8 cellular contexts compared by ENCODE assay signal in genomic region chr1:155206891-155207577, GRCh38. TPM values are rescaled to one million over a fixed set of nuclear protein-coding genes. Genes with fewer than 3 reads are reported as not detected.
DNase-seq lines count a peak whose midpoint lies in the region; ATAC-seq and TF ChIP-seq lines count a peak whose summit lies in the region.

No MANE protein-coding gene starts in this region.

- H3K27ac Mint-ChIP-seq in neural progenitor cell = peak overlapping the region; percentile 97

- H3K79me2 ChIP-seq in MM.1S (ENCODE audit: low read length) = peaks cover 9% of the 10 kb centered on the region; the same call in 1 of the 2 replicates
- H3K79me2 ChIP-seq in neural progenitor cell (ENCODE audit: low read depth) = peaks cover 8% of the 10 kb centered on the region

- H3K4me1 ChIP-seq in MM.1S (ENCODE audit: low read length) = peaks cover 13% of the 10 kb centered on the region
- H3K4me1 ChIP-seq in RWPE2 (ENCODE audit: insufficient read depth, poor library complexity, severe bottlenecking) = peaks cover 3% of the 10 kb centered on the region
- peaks cover 24% of the 10 kb centered on the region for H3K4me1 ChIP-seq in neural progenitor cell
- peaks cover 26 to 42% (median 36%) of the 10 kb centered on the region in 4 donors for H3K4me1 ChIP-seq in stomach

- H3F3A ChIP-seq in MM.1S (ENCODE audit: insufficient read depth, low read length) = peaks cover 10% of the 10 kb centered on the region
- H3F3A ChIP-seq in neural progenitor cell (ENCODE audit: low read depth) = peaks cover 78% of the 10 kb centered on the region

- H3K36me3 Mint-ChIP-seq in neural progenitor cell = peaks cover 11% of the 10 kb centered on the region

- no peak for TF ChIP-seq EP300 in stomach (IDR thresholded peaks at IDR 0.05)

- H3K4me3 Mint-ChIP-seq in neural progenitor cell = peak overlapping the region; percentile 88

- TF ChIP-seq CTCF in MM.1S (IDR thresholded peaks at IDR 0.05; ENCODE audit: low read length) = peak; percentile 98
- TF ChIP-seq CTCF in RWPE2 (IDR thresholded peaks at IDR 0.05; ENCODE audit: poor library complexity, severe bottlenecking) = peak; percentile 88
- TF ChIP-seq CTCF in fibroblast of villous mesenchyme (IDR thresholded peaks at IDR 0.05; ENCODE audit: insufficient read depth, low read depth, low read length) = peak; percentile 91
- peak; percentile 80 for TF ChIP-seq CTCF in neural progenitor cell (IDR thresholded peaks at IDR 0.05)
- TF ChIP-seq CTCF in stomach (IDR thresholded peaks at IDR 0.05) = peak in 5 of 7 experiments; percentile 76 to 95 (median 84)

- H3K9me2 ChIP-seq in MM.1S (replicated peaks; ENCODE audit: insufficient read depth, low read length) = no peaks in the 10 kb centered on the region

- H2AFZ ChIP-seq in MM.1S (ENCODE audit: low read length) (peak overlapping the region; percentile 72), neural progenitor cell (replicated peaks) (no peak overlapping the region)

- peak; percentile 83 for DNase-seq in EH (ENCODE audit: low read depth)
- DNase-seq in MM.1S = peak; percentile 91
- no peak for DNase-seq in RWPE2 (ENCODE audit: low spot score)
- DNase-seq in activated T-helper 9 cell treated with anti-CD3 and anti-CD28 coated beads, Interleukin-2, amount 50 U/mL, for 16 hours (ENCODE audit: low read depth) = peak; percentile 81
- DNase-seq in fibroblast of villous mesenchyme (ENCODE audit: low read depth) = peak; percentile 82
- DNase-seq in neural progenitor cell (ENCODE audit: low spot score) = peak; percentile 84
- peak; percentile 92 for DNase-seq in stomach

- no peak for TF ChIP-seq POLR2A in stomach (IDR thresholded peaks at IDR 0.05)

- peaks cover 47% of the 10 kb centered on the region for H3K4me1 Mint-ChIP-seq in neural progenitor cell

- H3K4me3 ChIP-seq in MM.1S (ENCODE audit: low read length) = no peak overlapping the region
- no peak overlapping the region for H3K4me3 ChIP-seq in RWPE2 (ENCODE audit: severe bottlenecking)
- H3K4me3 ChIP-seq in fibroblast of villous mesenchyme (ENCODE audit: low read depth, low read length) = peak overlapping the region; percentile 93
- peak overlapping the region; percentile 86 for H3K4me3 ChIP-seq in neural progenitor cell
- H3K4me3 ChIP-seq in stomach = peak overlapping the region; percentile 77 to 94 (median 86)

- no peaks in the 10 kb centered on the region for H3K9me3 Mint-ChIP-seq in neural progenitor cell

- intact Hi-C loops in stomach (cut with DNase I; ENCODE audit: low total_unique reads) = no loop called here

- no peak overlapping the region for H3K27ac ChIP-seq in MM.1S (ENCODE audit: low read length)
- H3K27ac ChIP-seq in RWPE2 (ENCODE audit: poor library complexity, severe bottlenecking) = peak overlapping the region; percentile 73
- peak overlapping the region; percentile 92 for H3K27ac ChIP-seq in neural progenitor cell
- H3K27ac ChIP-seq in stomach = peak overlapping the region; percentile 98 to 100 (median 99)

- H3K27me3 ChIP-seq in MM.1S (replicated peaks; ENCODE audit: insufficient read depth, low read length) (peaks cover 16% of the 10 kb centered on the region), RWPE2 (ENCODE audit: insufficient read depth, poor library complexity, severe bottlenecking) (no peaks in the 10 kb centered on the region), neural progenitor cell (no peaks in the 10 kb centered on the region), stomach (no peaks in the 10 kb centered on the region)

- peaks cover 39% of the 10 kb centered on the region for H3K27me3 Mint-ChIP-seq in neural progenitor cell (ENCODE audit: insufficient read depth, low read depth)

- H4K20me1 ChIP-seq in MM.1S (ENCODE audit: insufficient read depth, low read length) (no peaks in the 10 kb centered on the region), neural progenitor cell (ENCODE audit: low read depth) (peaks cover 24% of the 10 kb centered on the region)

- H3K9me3 ChIP-seq in MM.1S (replicated peaks; ENCODE audit: insufficient read depth, low read length) = no peaks in the 10 kb centered on the region
- H3K9me3 ChIP-seq in RWPE2 (ENCODE audit: severe bottlenecking) = no peaks in the 10 kb centered on the region
- H3K9me3 ChIP-seq in neural progenitor cell (ENCODE audit: low read depth) = no peaks in the 10 kb centered on the region
- no peaks in the 10 kb centered on the region for H3K9me3 ChIP-seq in stomach

- H3K36me3 ChIP-seq in MM.1S (replicated peaks; ENCODE audit: insufficient read depth, low read length) (no peaks in the 10 kb centered on the region), RWPE2 (ENCODE audit: low read depth) (peaks cover 8% of the 10 kb centered on the region; the same call in 1 of the 2 replicates), neural progenitor cell (no peaks in the 10 kb centered on the region), stomach (peaks cover 0 to 15% (median 11%) of the 10 kb centered on the region in 4 donors)

- peak overlapping the region; percentile 56; the same call in 1 of the 2 replicates for H3K4me2 ChIP-seq in MM.1S (ENCODE audit: low read depth, low read length)
- H3K4me2 ChIP-seq in neural progenitor cell = peak overlapping the region; percentile 96

- 15 to 23% (median 21%) methylated on average over 11 of the region's 11 CpGs for WGBS in stomach, 5 donors

- ATAC-seq in RWPE2 (ENCODE audit: low read depth) (peak; percentile 56), GM18502 (IDR thresholded peaks at IDR 0.05; ENCODE audit: poor library complexity, unreplicated experiment) (no peak)

- H3K9ac ChIP-seq in MM.1S (ENCODE audit: low read length) (peak overlapping the region; percentile 32; the same call in 1 of the 2 replicates), neural progenitor cell (peak overlapping the region; percentile 64)

RNA-seq across cellular contexts. Expression of gene THBS3, which starts 0.7 kb away (rescaled TPM):
- total RNA-seq in fibroblast of villous mesenchyme (32.8 and 35.8 TPM in 2 replicates), neural progenitor cell (ENCODE audit: low replicate concordance) (19.3 and 30.4 TPM in 2 replicates), stomach (10 to 100 TPM; 11.0 to 65.9 (median 25.4) TPM)
- 10 to 100 TPM; 11.0 to 27.9 (median 17.8) TPM for polyA plus RNA-seq in stomach

RNA-seq across cellular contexts. Expression of gene MTX1, which starts 1.5 kb away (rescaled TPM):
- total RNA-seq in fibroblast of villous mesenchyme = 38.0 and 45.1 TPM in 2 replicates
- 25.6 and 46.5 TPM in 2 replicates for total RNA-seq in neural progenitor cell (ENCODE audit: low replicate concordance)
- total RNA-seq in stomach = 10 to 100 TPM in 4 of 5 donors, 1 to 10 TPM in 1; 1.2 to 54.9 (median 25.2) TPM
- 10 to 100 TPM; 48.3 to 71.1 (median 58.2) TPM for polyA plus RNA-seq in stomach

RNA-seq across cellular contexts. Expression of gene TRIM46, which starts 33.4 kb away (rescaled TPM):
- total RNA-seq in fibroblast of villous mesenchyme (6.5 and 7.7 TPM in 2 replicates), neural progenitor cell (ENCODE audit: low replicate concordance) (3.9 and 10.2 TPM in 2 replicates), stomach (10 to 100 TPM in 1 of 5 donors, 1 to 10 TPM in 1, under 1 TPM in 1, not detected in 2; 0.73 to 16.9 (median 5.4) TPM)
- polyA plus RNA-seq in stomach = under 1 TPM; 0.58 to 0.68 (median 0.61) TPM

RNA-seq across cellular contexts. Expression of gene KRTCAP2, which starts 33.9 kb away (rescaled TPM):
- total RNA-seq in fibroblast of villous mesenchyme = 65.6 and 95.3 TPM in 2 replicates
- total RNA-seq in neural progenitor cell (ENCODE audit: low replicate concordance) = 37.8 and 100 TPM in 2 replicates
- total RNA-seq in stomach = 100 to 1,000 TPM in 3 of 5 donors, 10 to 100 TPM in 2; 60.8 to 238 (median 133) TPM
- 100 to 1,000 TPM; 183 to 399 (median 242) TPM for polyA plus RNA-seq in stomach

RNA-seq across cellular contexts. Expression of gene ENTREP3, which starts 48.2 kb away (rescaled TPM):
- total RNA-seq in fibroblast of villous mesenchyme = 7.7 and 7.8 TPM in 2 replicates
- 4.8 and 14.9 TPM in 2 replicates for total RNA-seq in neural progenitor cell (ENCODE audit: low replicate concordance)
- 10 to 100 TPM in 4 of 5 donors, 1 to 10 TPM in 1; 2.8 to 77.9 (median 19.6) TPM for total RNA-seq in stomach
- polyA plus RNA-seq in stomach = 10 to 100 TPM in 2 of 3 donors, 1 to 10 TPM in 1; 9.7 to 20.5 (median 11.6) TPM

Comparison
In these comparisons a context has a peak if more than half of its experiments do, and no peak if none do; other contexts are left out.
1. H3K4me3 ChIP-seq: peak in fibroblast of villous mesenchyme (single experiment), neural progenitor cell (single experiment) and stomach (4 of 4); none in MM.1S (single experiment) and RWPE2 (single experiment).
2. Peak in every context shown above with its lines, with median percentiles within 50 percentile points of each other: CTCF ChIP-seq.